ENCODE assay signal across 13 cellular contexts in the genomic region with DNA sequence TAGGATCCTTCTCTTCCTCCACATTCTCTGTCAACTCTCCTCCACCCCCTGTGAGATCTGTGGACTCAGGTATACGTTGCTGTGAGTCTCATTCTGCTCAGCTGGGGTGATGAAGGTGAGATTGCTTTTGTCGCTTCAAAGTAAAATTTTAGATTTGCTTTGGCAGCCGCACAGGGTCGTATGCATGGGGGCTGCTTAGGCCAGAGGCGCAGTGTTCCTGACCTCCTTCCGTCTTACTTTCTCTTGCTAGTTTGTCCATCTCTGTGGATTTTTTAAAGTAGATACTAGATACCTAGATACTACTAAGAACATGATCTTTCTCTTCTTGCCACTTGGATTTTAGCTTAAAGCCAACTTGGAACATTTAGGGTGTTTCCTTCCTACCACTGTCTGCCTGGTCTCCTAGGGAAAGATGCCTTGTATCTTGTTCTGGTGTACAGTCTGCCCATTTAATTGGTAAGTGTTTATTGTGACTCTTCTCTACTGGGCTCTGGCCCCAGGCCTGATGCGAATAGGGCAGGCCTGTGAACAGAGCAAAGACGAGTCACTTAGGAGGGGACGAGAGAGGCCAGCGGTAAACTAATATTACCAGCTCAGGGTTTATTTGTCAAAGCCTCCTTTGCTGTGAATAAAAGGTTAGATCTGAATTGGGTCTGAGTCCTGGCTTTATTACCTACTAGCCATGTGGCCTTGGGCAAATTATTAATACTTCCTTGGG. TPM values are rescaled to one million over a fixed set of nuclear protein-coding genes. Genes with fewer than 3 reads are reported as not detected.
A peak's percentile ranks its signal among the peaks of the same experiment; 100 is the strongest.
DNase-seq lines count a peak whose midpoint lies in the region; ATAC-seq, FAIRE-seq and TF ChIP-seq lines count a peak whose summit lies in the region.
"Had no signal": no experiment of that assay in that cellular context is flagged by ENCODE, and none has a peak within 500 bp of the region (broad histone marks: within the 10 kb centered on the region; RNA-seq: fewer than 3 reads in every experiment).

No MANE protein-coding gene starts in this region.

- POLR2A ChIA-PET in GM12878 (lab: Charles Lee) = interaction anchor here (0.5 to 21.4 kb wide), 6 partner anchors 12 to 79 kb away, joined by 3 to 334 read pairs (median 4); partner anchors contain the start of gene MAPKAPK2

- no peak for TF ChIP-seq POLR2A in GM12878 (IDR thresholded peaks at IDR 0.05; ENCODE audit: low read depth, low read length)
- no peak for TF ChIP-seq POLR2A in gastrocnemius medialis (IDR thresholded peaks at IDR 0.05)

- TF ChIP-seq CTCF in GM12878 (IDR thresholded peaks at IDR 0.05 in 2 of 3, conservative IDR thresholded peaks at IDR 0.05 in 1 of 3; ENCODE audit: control insufficient read depth in 2 of 3, extremely low read depth in 1 of 3, insufficient read depth in 1 of 3, low read depth in 3 of 3, low read length in 3 of 3) = no peak
- TF ChIP-seq CTCF in gastrocnemius medialis (IDR thresholded peaks at IDR 0.05 in 4 of 5, conservative IDR thresholded peaks at IDR 0.05 in 1 of 5) = no peak

- CTCF ChIA-PET in GM12878 (lab: Yijun Ruan, JAX) = interaction anchor here (0.9 to 4.3 kb wide), 9 partner anchors 9 to 196 kb away, joined by 3 to 37 read pairs (median 4); no protein-coding TSS in a partner anchor

- FAIRE-seq in GM12878 (lab: Jason Lieb, UNC) = no peak

- BruUV-seq in GM12878 (replicated peaks; lab: Mats Ljungman, UMichigan) = no TSS peak

- H3K9me3 ChIP-seq in GM12878 (replicated peaks; ENCODE audit: control insufficient read depth, insufficient read depth, low read length) (no peaks in the 10 kb centered on the region), gastrocnemius medialis (no peaks in the 10 kb centered on the region)
- H3K9me3 ChIP-seq: esophagus squamous epithelium, SJCRH30 had no signal

- no peaks in the 10 kb centered on the region for H4K20me1 ChIP-seq in GM12878 (ENCODE audit: control insufficient read depth, insufficient read depth)

- H3K4me2 ChIP-seq in GM12878 (ENCODE audit: control insufficient read depth, insufficient read depth) = peak overlapping the region; percentile 58

- in situ Hi-C loops in GM12878 (cut with MboI) (no loop called here), gastrocnemius medialis (cut with MboI; ENCODE audit: low sequenced_read_pairs in 4 of 4) (loop anchor here in 2 of 4 donors (25.0 kb wide), 2 partner anchors 596 to 621 kb away; partner anchors contain the start of gene CD55 (in 1 of the 2)), KBM-7 (cut with MboI; ENCODE audit: low pct_unique_long_range_greater_than_20kb, low sequenced_read_pairs) (no loop called here)

- H2AFZ ChIP-seq in GM12878 (ENCODE audit: control insufficient read depth, low read depth, low read length) = no peak overlapping the region

- peaks cover 74% of the 10 kb centered on the region for H3K79me2 ChIP-seq in GM12878 (ENCODE audit: control insufficient read depth, insufficient read depth, low read length)

- H3K4me1 ChIP-seq in GM12878 (ENCODE audit: control insufficient read depth, insufficient read depth, low read length) (peaks cover 74% of the 10 kb centered on the region), gastrocnemius medialis (peaks cover 90 to 93% of the 10 kb centered on the region in 2 donors)

- H3K27me3 ChIP-seq in GM12878 (replicated peaks in 1 of 2; ENCODE audit: control insufficient read depth in 2 of 2, insufficient read depth in 2 of 2, low read length in 1 of 2) (no peaks in the 10 kb centered on the region), gastrocnemius medialis (no peaks in the 10 kb centered on the region)
- H3K27me3 ChIP-seq: esophagus squamous epithelium, SJCRH30 had no signal

- intact Hi-C loops in GM12878 (cut with micrococcal nuclease; ENCODE audit: unreplicated experiment) (loop anchor here (2.0 to 5.0 kb wide), 3 partner anchors 34 to 206 kb away; partner anchors contain the start of gene FCMR), gastrocnemius medialis (cut with DNase I; ENCODE audit: low total_unique reads) (no loop called here)

- ATAC-seq in HG03280 (IDR thresholded peaks at IDR 0.05; ENCODE audit: unreplicated experiment) (peak; percentile 11), GM12878 (peak; percentile 20), gastrocnemius medialis (no peak)

- TF ChIP-seq RAD21 in GM12878 (IDR thresholded peaks at IDR 0.05; ENCODE audit: insufficient read depth, low read depth, low read length) = no peak

- DNase-seq in NCI-H748 (lab: John Stamatoyannopoulos, UW; ENCODE audit: unreplicated experiment) (peak; percentile 4), NCI-H748 treated with DMSO at 0.1 percent for 48 hours (lab: John Stamatoyannopoulos, UW) (no peak), GM12878 (ENCODE audit: low read depth, low spot score) (no peak), gastrocnemius medialis (no peak), midbrain (lab: John Stamatoyannopoulos, UW) (no peak), hippocampal formation (lab: John Stamatoyannopoulos, UW) (no peak), KBM-7 (no peak)
- DNase-seq: esophagus squamous epithelium, NCI-H1105, SJCRH30 had no signal

- peak overlapping the region; percentile 46 for H3K9ac ChIP-seq in GM12878 (ENCODE audit: control insufficient read depth, insufficient read depth, low read length)

- RAD21 ChIA-PET in GM12878 (lab: Charles Lee; ENCODE audit: unreplicated experiment) = interaction anchor here (0.6 to 5.0 kb wide), 9 partner anchors 9 to 248 kb away, joined by 3 to 30 read pairs (median 3); partner anchors contain the start of gene FCMR

- WGBS in GM12878 (ENCODE audit: insufficient coverage, insufficient replicate concordance, low lambda C conversion rate, missing lambda C conversion rate) = 87% methylated on average over 10 of the region's 10 CpGs

- H3K4me3 ChIP-seq in GM12878 (0 out of 2 replicates have a peak overlapping the region, but pooled peaks have one; percentile 6), gastrocnemius medialis (no peak overlapping the region)
- H3K4me3 ChIP-seq: esophagus squamous epithelium, SJCRH30 had no signal

- SMC1A ChIA-PET in GM12878 (lab: Charles Lee; ENCODE audit: uncharacterized antibody, unreplicated experiment) = interaction anchor here (0.7 to 17.9 kb wide), 9 partner anchors 12 to 87 kb away, joined by 3 to 222 read pairs (median 7); no protein-coding TSS in a partner anchor

- no peak for TF ChIP-seq EP300 in GM12878 (IDR thresholded peaks at IDR 0.05; ENCODE audit: borderline replicate concordance in 1 of 2, control insufficient read depth in 1 of 2, low read depth in 2 of 2, low read length in 2 of 2)

- H3K36me3 ChIP-seq in GM12878 (ENCODE audit: control insufficient read depth in 2 of 2, insufficient read depth in 2 of 2, low read length in 1 of 2) (no peaks in the 10 kb centered on the region; a peak in 2 of 4 replicates), gastrocnemius medialis (no peaks in the 10 kb centered on the region)
- H3K36me3 ChIP-seq: esophagus squamous epithelium, SJCRH30 had no signal

- H3K27ac ChIP-seq in GM12878 (ENCODE audit: control insufficient read depth, insufficient read depth) = peak overlapping the region; percentile 73
- peak overlapping the region; percentile 76 to 97 (median 85) for H3K27ac ChIP-seq in gastrocnemius medialis
- H3K27ac ChIP-seq: 22Rv1, SJCRH30 had no signal

RNA-seq across cellular contexts. Expression of gene MAPKAPK2, which starts 32.0 kb away (rescaled TPM):
- total RNA-seq in GM12878 (2013; cell fraction: nucleolus; rRNA removed) = 38.9 and 42.0 TPM in 2 replicates
- total RNA-seq in GM12878 (2014; rRNA removed) (59.9 and 62.6 TPM in 2 replicates), GM12878 (2014; rRNA removed; fragmentation: Illumina TruSeq; extraction: Trizol) (36.1 and 38.8 TPM in 2 replicates), GM12878 (2021) (92.2 and 93.0 TPM in 2 replicates), gastrocnemius medialis (100 to 1,000 TPM; 115 to 207 (median 140) TPM)
- 44.2 TPM for polyA plus RNA-seq in GM12878 (2011; ENCODE audit: low read depth)
- polyA plus RNA-seq in GM12878 (2011; rRNA removed) (51.0 and 71.7 TPM in 2 replicates), GM12878 (2014; fragmentation: Illumina TruSeq; extraction: Trizol) (66.8 and 70.6 TPM in 2 replicates), GM12878 (2014; fragmentation: Nextera tagmentation; extraction: Ambion mirVana) (1 to 10 TPM in 1 of 2 experiments, under 1 TPM in 1; 0.72 to 4.9 TPM), GM12878 (2014; rRNA removed) (65.5 and 65.7 TPM in 2 replicates), GM12878 (2016; fragmentation: Nextera tagmentation; extraction: Ambion mirVana) (1 to 10 TPM; 4.2 to 6.2 TPM)
- 83.8 and 84.4 TPM in 2 replicates for polyA plus RNA-seq in GM12878 (2011; cell fraction: cytosol; rRNA removed)
- 110 and 118 TPM in 2 replicates for polyA plus RNA-seq in GM12878 (2011; cell fraction: nucleus; rRNA removed)
- polyA plus RNA-seq in GM12878 (2012) = 44.4 and 63.5 TPM in 2 replicates
- 67.7 and 81.3 TPM in 2 replicates for polyA minus RNA-seq in GM12878 (2011; rRNA and poly(A)+ RNA removed)
- polyA minus RNA-seq in GM12878 (2011; cell fraction: cytosol; rRNA and poly(A)+ RNA removed) = 25.1 and 29.4 TPM in 2 replicates
- 23.2 and 39.0 TPM in 2 replicates for polyA minus RNA-seq in GM12878 (2011; cell fraction: nucleus; rRNA and poly(A)+ RNA removed)

RNA-seq across cellular contexts. Expression of gene IL19, which starts 53.9 kb away (rescaled TPM):
- not detected in 2 replicates for total RNA-seq in GM12878 (2013; cell fraction: nucleolus; rRNA removed)
- 0.38 TPM in 1 of 2 replicates, not detected in the other for total RNA-seq in GM12878 (2014; rRNA removed)
- total RNA-seq in GM12878 (2014; rRNA removed; fragmentation: Illumina TruSeq; extraction: Trizol) = not detected in 2 replicates
- total RNA-seq in GM12878 (2021) = not detected in 2 replicates
- 0.30 TPM for polyA plus RNA-seq in GM12878 (2011; ENCODE audit: low read depth)
- 0.72 and 0.73 TPM in 2 replicates for polyA plus RNA-seq in GM12878 (2011; rRNA removed)
- 0.33 and 0.63 TPM in 2 replicates for polyA plus RNA-seq in GM12878 (2011; cell fraction: cytosol; rRNA removed)
- polyA plus RNA-seq in GM12878 (2011; cell fraction: nucleus; rRNA removed) = 0.70 and 1.2 TPM in 2 replicates
- polyA plus RNA-seq in GM12878 (2012) = 0.65 TPM in 1 of 2 replicates, not detected in the other
- 0.32 TPM in 1 of 2 replicates, not detected in the other for polyA plus RNA-seq in GM12878 (2014; fragmentation: Illumina TruSeq; extraction: Trizol)
- under 1 TPM; 0.27 to 0.29 TPM for polyA plus RNA-seq in GM12878 (2014; fragmentation: Nextera tagmentation; extraction: Ambion mirVana)
- 0.10 TPM in 1 of 2 replicates, not detected in the other for polyA plus RNA-seq in GM12878 (2014; rRNA removed)
- not detected for polyA plus RNA-seq in GM12878 (2016; fragmentation: Nextera tagmentation; extraction: Ambion mirVana)
- 0.37 and 0.41 TPM in 2 replicates for polyA minus RNA-seq in GM12878 (2011; rRNA and poly(A)+ RNA removed)
- not detected in 2 replicates for polyA minus RNA-seq in GM12878 (2011; cell fraction: cytosol; rRNA and poly(A)+ RNA removed)
- 0.24 TPM in 1 of 2 replicates, not detected in the other for polyA minus RNA-seq in GM12878 (2011; cell fraction: nucleus; rRNA and poly(A)+ RNA removed)
- total RNA-seq in gastrocnemius medialis = not detected
- total RNA-seq: mesothelial cell of epicardium, SJCRH30 had no signal

RNA-seq across cellular contexts. Expression of gene IL10, which starts 55.6 kb away (rescaled TPM):
- total RNA-seq in GM12878 (2013; cell fraction: nucleolus; rRNA removed) = 1.5 and 3.6 TPM in 2 replicates
- 1.0 and 1.1 TPM in 2 replicates for total RNA-seq in GM12878 (2014; rRNA removed)
- 1.4 and 1.6 TPM in 2 replicates for total RNA-seq in GM12878 (2014; rRNA removed; fragmentation: Illumina TruSeq; extraction: Trizol)
- total RNA-seq in GM12878 (2021) = 0.67 and 1.1 TPM in 2 replicates
- 4.4 TPM for polyA plus RNA-seq in GM12878 (2011; ENCODE audit: low read depth)
- 5.0 and 6.3 TPM in 2 replicates for polyA plus RNA-seq in GM12878 (2011; rRNA removed)
- 3.0 and 5.2 TPM in 2 replicates for polyA plus RNA-seq in GM12878 (2011; cell fraction: cytosol; rRNA removed)
- 1.0 and 1.4 TPM in 2 replicates for polyA plus RNA-seq in GM12878 (2011; cell fraction: nucleus; rRNA removed)
- polyA plus RNA-seq in GM12878 (2012) = 2.8 and 5.5 TPM in 2 replicates
- 1.4 and 1.8 TPM in 2 replicates for polyA plus RNA-seq in GM12878 (2014; fragmentation: Illumina TruSeq; extraction: Trizol)
- polyA plus RNA-seq in GM12878 (2014; fragmentation: Nextera tagmentation; extraction: Ambion mirVana) = 1 to 10 TPM; 1.2 to 1.6 TPM
- polyA plus RNA-seq in GM12878 (2014; rRNA removed) = 0.92 and 1.5 TPM in 2 replicates
- under 1 TPM; 0.34 to 0.70 TPM for polyA plus RNA-seq in GM12878 (2016; fragmentation: Nextera tagmentation; extraction: Ambion mirVana)
- 3.7 and 6.0 TPM in 2 replicates for polyA minus RNA-seq in GM12878 (2011; rRNA and poly(A)+ RNA removed)
- 1.1 and 2.1 TPM in 2 replicates for polyA minus RNA-seq in GM12878 (2011; cell fraction: cytosol; rRNA and poly(A)+ RNA removed)
- polyA minus RNA-seq in GM12878 (2011; cell fraction: nucleus; rRNA and poly(A)+ RNA removed) = 4.7 and 5.2 TPM in 2 replicates
- total RNA-seq in gastrocnemius medialis = under 1 TPM; 0.26 to 0.61 (median 0.34) TPM
- total RNA-seq: mesothelial cell of epicardium had no signal

Comparison
In these comparisons a context has a peak if more than half of its experiments do, and no peak if none do; other contexts are left out.
1. ATAC-seq: peak in HG03280 (single experiment) and GM12878 (single experiment); none in gastrocnemius medialis (0 of 2).